In the genomic region with DNA sequence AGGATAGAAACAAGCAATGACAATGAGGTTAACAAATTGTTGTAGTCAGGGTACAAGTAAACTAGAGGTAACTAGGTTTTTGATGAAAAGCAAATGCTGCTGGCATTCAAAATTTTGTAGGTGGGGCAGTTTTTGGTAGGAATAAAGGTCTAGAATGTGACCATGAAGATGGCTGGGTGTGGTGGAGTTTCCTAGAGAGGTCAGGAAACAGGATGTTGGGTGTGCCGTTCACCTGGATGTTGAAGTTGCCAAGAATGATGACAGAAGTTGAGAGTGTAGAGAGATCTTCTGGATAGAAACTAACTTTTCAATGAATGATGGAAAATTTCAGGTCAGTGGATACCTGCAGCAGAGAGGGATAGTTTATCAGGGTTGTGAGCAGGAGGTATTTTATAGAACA, we compare ENCODE assay signal across 18 cellular contexts. TPM values are rescaled to one million over a fixed set of nuclear protein-coding genes. Genes with fewer than 3 reads are reported as not detected.
DNase-seq lines count a peak whose midpoint lies in the region; ATAC-seq and TF ChIP-seq lines count a peak whose summit lies in the region.
"Had no signal": no experiment of that assay in that cellular context is flagged by ENCODE, and none has a peak within 500 bp of the region (broad histone marks: within the 10 kb centered on the region; RNA-seq: fewer than 3 reads in every experiment).

No MANE protein-coding gene starts in this region.

- H3K9me3 ChIP-seq in breast epithelium (no peaks in the 10 kb centered on the region), esophagus squamous epithelium (no peaks in the 10 kb centered on the region)

- intact Hi-C loops in MCF 10A (cut with micrococcal nuclease): no loop called here
- intact Hi-C loops in breast epithelium (cut with DNase I; ENCODE audit: low total_unique reads): no loop called here
- intact Hi-C loops in esophagus squamous epithelium (cut with DNase I): no loop called here

- H3K27me3 ChIP-seq in breast epithelium: no peaks in the 10 kb centered on the region
- H3K27me3 ChIP-seq in esophagus squamous epithelium: no peaks in the 10 kb centered on the region

- H3K4me1 ChIP-seq in breast epithelium (no peaks in the 10 kb centered on the region), esophagus squamous epithelium (peaks cover 0 to 75% (median 14%) of the 10 kb centered on the region in 3 donors)

- CTCF ChIA-PET in MCF 10A (lab: Yijun Ruan, JAX): no interaction called here
- CTCF ChIA-PET in T-cell (lab: Charles Lee): no interaction called here

- H3K9me3 Mint-ChIP-seq in MCF 10A (ENCODE audit: unreplicated experiment) (no peaks in the 10 kb centered on the region), T-cell (no peaks in the 10 kb centered on the region)
- H3K9me3 Mint-ChIP-seq: CD4-positive, alpha-beta memory T cell; H9 had no signal

- H3K36me3 Mint-ChIP-seq in MCF 10A (ENCODE audit: insufficient read depth, unreplicated experiment): peaks cover 20% of the 10 kb centered on the region
- peaks cover 11% of the 10 kb centered on the region for H3K36me3 Mint-ChIP-seq in T-cell

- no TSS peak for BruUV-seq in MCF 10A (replicated peaks; lab: Mats Ljungman, UMichigan)

- no peak for TF ChIP-seq CTCF in MCF 10A (IDR thresholded peaks at IDR 0.05; ENCODE audit: unreplicated experiment)
- TF ChIP-seq CTCF in breast epithelium (IDR thresholded peaks at IDR 0.05): no peak
- no peak for TF ChIP-seq CTCF in esophagus squamous epithelium (IDR thresholded peaks at IDR 0.05)

- TF ChIP-seq POLR2A in breast epithelium (IDR thresholded peaks at IDR 0.05): no peak
- TF ChIP-seq POLR2A in esophagus squamous epithelium (IDR thresholded peaks at IDR 0.05): no peak
- TF ChIP-seq POLR2A in erythroblast (IDR thresholded peaks at IDR 0.05; ENCODE audit: low read length): no peak

- H3K4me1 Mint-ChIP-seq in MCF 10A (ENCODE audit: insufficient read depth, unreplicated experiment): no peaks in the 10 kb centered on the region
- H3K4me1 Mint-ChIP-seq in T-cell: peaks cover 18 to 23% (median 19%) of the 10 kb centered on the region in 3 donors
- H3K4me1 Mint-ChIP-seq: H9 had no signal

- H3K4me3 Mint-ChIP-seq in MCF 10A (ENCODE audit: unreplicated experiment): no peak overlapping the region
- no peak overlapping the region for H3K4me3 Mint-ChIP-seq in T-cell
- H3K4me3 Mint-ChIP-seq: CD4-positive, alpha-beta memory T cell; H9 had no signal

- H3K27ac Mint-ChIP-seq in MCF 10A (ENCODE audit: low read depth, unreplicated experiment): no peak overlapping the region
- H3K27ac Mint-ChIP-seq in T-cell: no peak overlapping the region
- H3K27ac Mint-ChIP-seq: CD4-positive, alpha-beta memory T cell; H9 had no signal

- H3K36me3 ChIP-seq in breast epithelium: peaks cover 4% of the 10 kb centered on the region
- peaks cover 0 to 20% (median 0%) of the 10 kb centered on the region in 3 donors for H3K36me3 ChIP-seq in esophagus squamous epithelium

- H3K27me3 Mint-ChIP-seq in MCF 10A (ENCODE audit: insufficient read depth, unreplicated experiment) (no peaks in the 10 kb centered on the region), T-cell (no peaks in the 10 kb centered on the region)
- H3K27me3 Mint-ChIP-seq: CD4-positive, alpha-beta memory T cell had no signal

- H3K27ac ChIP-seq in breast epithelium (no peak overlapping the region), esophagus squamous epithelium (peak overlapping the region in 3 of 4 donors; percentile 8 to 49 (median 11))

- DNase-seq in MCF 10A (ENCODE audit: unreplicated experiment) (peak; percentile 4), breast epithelium (ENCODE audit: low spot score in 2 of 2) (no peak), T-cell (no peak), esophagus squamous epithelium (lab: John Stamatoyannopoulos, UW) (no peak), NCI-H524 (lab: John Stamatoyannopoulos, UW) (no peak), erythroblast (lab: John Stamatoyannopoulos, UW) (no peak)
- DNase-seq: AML-193, H9, IMR-90, Kasumi-1, NCI-H1930, NCI-H2171, NCI-H446 treated with DMSO at 0.1 percent for 48 hours, NCI-H82 had no signal

- ATAC-seq in T-cell (replicated peaks in 1 of 4) (peak in 3 of 4 experiments; percentile 36 to 49 (median 40)), HG03469 (IDR thresholded peaks at IDR 0.05; ENCODE audit: unreplicated experiment) (no peak)
- ATAC-seq: Panc1 had no signal

- H3K4me3 ChIP-seq in breast epithelium: no peak overlapping the region
- H3K4me3 ChIP-seq in esophagus squamous epithelium: no peak overlapping the region

- 11 to 13% methylated on average over 1 of the region's 1 CpG for WGBS in esophagus squamous epithelium, 2 donors

- POLR2A ChIA-PET in MCF 10A (lab: Yijun Ruan, JAX) (no interaction called here), T-cell (lab: Charles Lee) (no interaction called here)

RNA-seq across cellular contexts. Expression of a gene that starts 22.7 kb away (rescaled TPM):
- total RNA-seq in MCF 10A (2022) (42.9 and 46.2 TPM in 2 replicates), breast epithelium (10 to 100 TPM; 72.8 to 85.6 (median 81.3) TPM), T-cell (10 to 100 TPM; 49.3 to 64.5 (median 60.3) TPM), esophagus squamous epithelium (10 to 100 TPM; 44.4 to 91.7 (median 59.1) TPM)

RNA-seq across cellular contexts. Expression of a gene that starts 25.9 kb away (rescaled TPM):
- total RNA-seq in MCF 10A (2022): not detected in 2 replicates
- total RNA-seq in breast epithelium: under 1 TPM in 2 of 3 donors, not detected in 1; 0.29 to 0.48 TPM
- not detected for total RNA-seq in T-cell
- under 1 TPM in 1 of 4 donors, not detected in 3; 0.19 TPM for total RNA-seq in esophagus squamous epithelium
- total RNA-seq: IMR-90, SK-MEL-5 had no signal

Comparison
In these comparisons a context has a peak if more than half of its experiments do, and no peak if none do; other contexts are left out.
1. H3K27ac ChIP-seq: peak in esophagus squamous epithelium (3 of 4); none in breast epithelium (0 of 2).